In the genomic region with DNA sequence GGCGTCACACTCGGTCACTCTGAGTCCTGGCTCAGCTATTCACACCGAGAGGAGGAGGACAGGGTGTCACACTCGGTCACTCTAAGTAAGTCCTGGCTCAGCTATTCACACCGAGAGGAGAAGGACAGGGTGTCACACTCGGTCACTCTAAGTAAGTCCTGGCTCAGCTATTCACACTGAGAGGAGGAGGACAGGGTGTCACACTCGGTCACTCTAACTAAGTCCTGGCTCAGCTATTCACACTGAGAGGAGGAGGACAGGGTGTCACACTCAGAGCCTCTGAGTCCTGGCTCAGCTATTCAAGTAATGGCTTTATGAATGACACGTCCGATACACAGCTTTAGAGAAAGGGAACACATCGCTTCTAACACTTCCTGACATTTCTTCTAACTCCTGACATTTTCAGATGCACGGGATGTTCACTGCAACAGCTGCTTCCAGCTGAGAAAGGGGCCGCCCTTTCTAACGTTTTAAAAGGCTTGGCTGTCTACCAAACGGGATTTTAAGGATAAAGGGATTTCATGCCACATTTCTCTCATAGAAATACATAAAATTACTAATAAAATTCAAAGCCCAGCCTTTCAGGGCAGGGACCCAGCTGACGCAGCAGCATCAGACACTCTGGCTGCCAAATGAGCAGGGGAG, we compare ENCODE assay signal across 1 cellular context.
TF ChIP-seq lines count a peak whose summit lies in the region.

No MANE protein-coding gene starts in this region.

TF ChIP-seq in GM12878, 131 proteins besides CTCF, POLR2A, EP300 and RAD21:
- TF ChIP-seq, protein P1, sequence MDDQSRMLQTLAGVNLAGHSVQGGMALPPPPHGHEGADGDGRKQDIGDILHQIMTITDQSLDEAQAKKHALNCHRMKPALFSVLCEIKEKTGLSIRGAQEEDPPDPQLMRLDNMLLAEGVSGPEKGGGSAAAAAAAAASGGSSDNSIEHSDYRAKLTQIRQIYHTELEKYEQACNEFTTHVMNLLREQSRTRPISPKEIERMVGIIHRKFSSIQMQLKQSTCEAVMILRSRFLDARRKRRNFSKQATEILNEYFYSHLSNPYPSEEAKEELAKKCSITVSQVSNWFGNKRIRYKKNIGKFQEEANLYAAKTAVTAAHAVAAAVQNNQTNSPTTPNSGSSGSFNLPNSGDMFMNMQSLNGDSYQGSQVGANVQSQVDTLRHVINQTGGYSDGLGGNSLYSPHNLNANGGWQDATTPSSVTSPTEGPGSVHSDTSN (IDR thresholded peaks at IDR 0.05; ENCODE audit: insufficient replicate concordance, low read depth, low read length), result peak; percentile 4
- TF ChIP-seq, protein P2, sequence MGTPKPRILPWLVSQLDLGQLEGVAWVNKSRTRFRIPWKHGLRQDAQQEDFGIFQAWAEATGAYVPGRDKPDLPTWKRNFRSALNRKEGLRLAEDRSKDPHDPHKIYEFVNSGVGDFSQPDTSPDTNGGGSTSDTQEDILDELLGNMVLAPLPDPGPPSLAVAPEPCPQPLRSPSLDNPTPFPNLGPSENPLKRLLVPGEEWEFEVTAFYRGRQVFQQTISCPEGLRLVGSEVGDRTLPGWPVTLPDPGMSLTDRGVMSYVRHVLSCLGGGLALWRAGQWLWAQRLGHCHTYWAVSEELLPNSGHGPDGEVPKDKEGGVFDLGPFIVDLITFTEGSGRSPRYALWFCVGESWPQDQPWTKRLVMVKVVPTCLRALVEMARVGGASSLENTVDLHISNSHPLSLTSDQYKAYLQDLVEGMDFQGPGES (IDR thresholded peaks at IDR 0.05), result no peak
